16 cellular contexts compared by ENCODE assay signal in genomic region chr1:214028095-214028494, GRCh38. TPM values are rescaled to one million over a fixed set of nuclear protein-coding genes. Genes with fewer than 3 reads are reported as not detected.
"Had no signal": no experiment of that assay in that cellular context is flagged by ENCODE, and none has a peak within 500 bp of the region (broad histone marks: within the 10 kb centered on the region; RNA-seq: fewer than 3 reads in every experiment).

No MANE protein-coding gene starts in this region.

- DNase-seq: activated CD4-positive, alpha-beta T cell treated with anti-CD3 and anti-CD28 coated beads for 48 hours; activated CD8-positive, alpha-beta T cell treated with anti-CD3 and anti-CD28 coated beads for 36 hours; activated effector memory CD4-positive, alpha-beta T cell treated with anti-CD3 and anti-CD28 coated beads, Interleukin-2, amount 50 U/mL, for 16 hours; activated T-cell treated with anti-CD3 and anti-CD28 coated beads, Interleukin-2, amount 50 U/mL, for 4 hours; central memory CD4-positive, alpha-beta T cell; colonic mucosa; effector CD8-positive, alpha-beta T cell; foreskin keratinocyte; left lung; mesenchymal stem cell; naive thymus-derived CD8-positive, alpha-beta T cell; stimulated activated CD4-positive, alpha-beta T cell treated with anti-CD3 and anti-CD28 coated beads, Interleukin-1b, Interleukin-23, amount 100 ng/mL, for 48 hours; stimulated activated naive CD8-positive, alpha-beta T cell treated with anti-CD3 and anti-CD28 coated beads, Interleukin-15, amount 100 ng/mL, for 72 hours; T-helper 17 cell had no signal

- H3K4me3 ChIP-seq: colonic mucosa, left lung, thoracic aorta had no signal

- H3K9me3 ChIP-seq: colonic mucosa, left lung, neutrophil, thoracic aorta had no signal

- ATAC-seq: activated CD8-positive, alpha-beta T cell treated with anti-CD3 and anti-CD28 coated beads for 36 hours; activated T-cell treated with anti-CD3 and anti-CD28 coated beads, Interleukin-2, amount 50 U/mL, for 4 hours; foreskin keratinocyte; left lung; naive thymus-derived CD8-positive, alpha-beta T cell; stimulated activated naive CD8-positive, alpha-beta T cell treated with anti-CD3 and anti-CD28 coated beads, Interleukin-15, amount 100 ng/mL, for 72 hours; T-helper 17 cell had no signal

- H3K27me3 ChIP-seq: colonic mucosa, foreskin keratinocyte, left lung, neutrophil had no signal

- H3K4me1 ChIP-seq: colonic mucosa, left lung had no signal

- H3K27ac ChIP-seq: colonic mucosa, foreskin keratinocyte, left lung, neutrophil, thoracic aorta had no signal

- H3K36me3 ChIP-seq: colonic mucosa, left lung, neutrophil, thoracic aorta had no signal

RNA-seq across cellular contexts. Expression of gene PROX1, which starts 40.3 kb away (rescaled TPM):
- total RNA-seq: naive thymus-derived CD8-positive, alpha-beta T cell; T-helper 17 cell had no signal
